ENCODE assay signal across 1 cellular context in genomic region chr3:15164356-15164755, GRCh38.
TF ChIP-seq lines count a peak whose summit lies in the region.

No MANE protein-coding gene starts in this region.

TF ChIP-seq in WTC11, 78 proteins besides CTCF, POLR2A, EP300 and RAD21 (continued from another document):
- TF ChIP-seq AR (CRISPR knock-in tag; IDR thresholded peaks at IDR 0.05) (no peak), KAT7 (CRISPR knock-in tag; IDR thresholded peaks at IDR 0.05; ENCODE audit: borderline replicate concordance) (no peak), NFATC4 (CRISPR knock-in tag; IDR thresholded peaks at IDR 0.05) (no peak), PRRX2 (CRISPR knock-in tag; IDR thresholded peaks at IDR 0.05) (no peak), MXD4 (CRISPR knock-in tag; IDR thresholded peaks at IDR 0.05; ENCODE audit: borderline replicate concordance) (no peak), ZNF121 (CRISPR knock-in tag; IDR thresholded peaks at IDR 0.05) (no peak), CREB1 (CRISPR knock-in tag; IDR thresholded peaks at IDR 0.05) (no peak)
